ENCODE assay signal across 8 cellular contexts in genomic region chr7:22885824-22886255, GRCh38.
DNase-seq lines count a peak whose midpoint lies in the region; ATAC-seq and TF ChIP-seq lines count a peak whose summit lies in the region.

No MANE protein-coding gene starts in this region.

- TF ChIP-seq CTCF in AG10803 (conservative IDR thresholded peaks at IDR 0.05; ENCODE audit: low read length), result no peak

- intact Hi-C loops in posterior vena cava (cut with DNase I), result no loop called here

- peak overlapping the region; percentile 88 to 99 for H3K27ac Mint-ChIP-seq in activated naive CD4-positive, alpha-beta T cell treated with anti-CD3 and anti-CD28 coated beads, Interleukin-2, amount 50 U/mL, for 72 hours

- ATAC-seq in GM19025 (IDR thresholded peaks at IDR 0.05; ENCODE audit: low read depth, unreplicated experiment) (peak; percentile 88), HG03103 (IDR thresholded peaks at IDR 0.05; ENCODE audit: low read depth, unreplicated experiment) (peak; percentile 87)
- ATAC-seq in activated naive CD4-positive, alpha-beta T cell treated with anti-CD3 and anti-CD28 coated beads, Interleukin-2, amount 50 U/mL, for 72 hours, result peak; percentile 84 to 91

- peaks cover 16 to 21% of the 10 kb centered on the region in 2 donors for H3K9me3 Mint-ChIP-seq in activated naive CD4-positive, alpha-beta T cell treated with anti-CD3 and anti-CD28 coated beads, Interleukin-2, amount 50 U/mL, for 72 hours

- H3K36me3 Mint-ChIP-seq in activated naive CD4-positive, alpha-beta T cell treated with anti-CD3 and anti-CD28 coated beads, Interleukin-2, amount 50 U/mL, for 72 hours, result peaks cover 5 to 17% of the 10 kb centered on the region in 2 donors

- no peak overlapping the region for H3K4me3 ChIP-seq in AG10803 (ENCODE audit: low read length)

- DNase-seq in AG10803 (ENCODE audit: low read depth) (peak; percentile 40), RPMI7951 (ENCODE audit: low read depth) (peak; percentile 61), NCI-H446 (lab: John Stamatoyannopoulos, UW) (no peak), posterior vena cava (ENCODE audit: low spot score) (no peak)
- DNase-seq in activated naive CD4-positive, alpha-beta T cell treated with anti-CD3 and anti-CD28 coated beads, Interleukin-2, amount 50 U/mL, for 72 hours (ENCODE audit: low spot score in 2 of 2), result peak; percentile 63 to 64
- peak; percentile 13 to 19 for DNase-seq in stimulated activated CD8-positive, alpha-beta memory T cell treated with anti-CD3 and anti-CD28 coated beads, Interleukin-4, amount 100 ng/mL, for 4 hours (ENCODE audit: low read depth in 2 of 2, low spot score in 1 of 2)

Comparison
In these comparisons a context has a peak if more than half of its experiments do, and no peak if none do; other contexts are left out.
1. DNase-seq: peak in AG10803 (single experiment), RPMI7951 (single experiment), activated naive CD4-positive, alpha-beta T cell treated with anti-CD3 and anti-CD28 coated beads, Interleukin-2, amount 50 U/mL, for 72 hours (2 of 2) and stimulated activated CD8-positive, alpha-beta memory T cell treated with anti-CD3 and anti-CD28 coated beads, Interleukin-4, amount 100 ng/mL, for 4 hours (2 of 2); none in NCI-H446 (0 of 2) and posterior vena cava (single experiment).
2. Peak in every context shown above with its lines, with median percentiles within 50 percentile points of each other: ATAC-seq.